Comparison of ENCODE assay signal across 14 cellular contexts in genomic region chr7:55271069-55271468, GRCh38.
DNase-seq lines count a peak whose midpoint lies in the region; ATAC-seq and TF ChIP-seq lines count a peak whose summit lies in the region.
"Had no signal": no experiment of that assay in that cellular context is flagged by ENCODE, and none has a peak within 500 bp of the region (broad histone marks: within the 10 kb centered on the region; RNA-seq: fewer than 3 reads in every experiment).

No MANE protein-coding gene starts in this region.

- TF ChIP-seq CTCF in MCF 10A (IDR thresholded peaks at IDR 0.05; ENCODE audit: unreplicated experiment): peak; percentile 18
- no peak for TF ChIP-seq CTCF in breast epithelium (IDR thresholded peaks at IDR 0.05)
- peak; percentile 77 for TF ChIP-seq CTCF in PC-9 (conservative IDR thresholded peaks at IDR 0.05)
- peak; percentile 59 to 61 for TF ChIP-seq CTCF in fibroblast of lung (conservative IDR thresholded peaks at IDR 0.05 in 1 of 2, IDR thresholded peaks at IDR 0.05 in 1 of 2; ENCODE audit: low read depth in 1 of 2, low read length in 2 of 2)
- TF ChIP-seq CTCF in gastrocnemius medialis (IDR thresholded peaks at IDR 0.05 in 4 of 5, conservative IDR thresholded peaks at IDR 0.05 in 1 of 5): no peak

- intact Hi-C loops in MCF 10A (cut with micrococcal nuclease) (no loop called here), breast epithelium (cut with DNase I; ENCODE audit: low total_unique reads) (no loop called here), PC-9 (cut with micrococcal nuclease; ENCODE audit: unreplicated experiment) (loop anchor here (1.0 to 10.0 kb wide), 2 partner anchors 454 to 497 kb away; no protein-coding TSS in a partner anchor), gastrocnemius medialis (cut with DNase I; ENCODE audit: low total_unique reads) (no loop called here), Right ventricle myocardium inferior (cut with DNase I) (no loop called here)

- H3K27ac ChIP-seq in breast epithelium: no peak overlapping the region
- no peak overlapping the region for H3K27ac ChIP-seq in PC-9
- H3K27ac ChIP-seq in fibroblast of lung (ENCODE audit: insufficient read depth, low read length): no peak overlapping the region
- no peak overlapping the region for H3K27ac ChIP-seq in gastrocnemius medialis
- H3K27ac ChIP-seq: esophagus squamous epithelium, lower lobe of right lung had no signal

- no peaks in the 10 kb centered on the region for H4K20me1 ChIP-seq in PC-9 (ENCODE audit: insufficient read depth)
- no peaks in the 10 kb centered on the region for H4K20me1 ChIP-seq in fibroblast of lung (ENCODE audit: control insufficient read depth, extremely low read depth, insufficient read depth, low read length)

- no peak overlapping the region for H3K4me3 Mint-ChIP-seq in MCF 10A (ENCODE audit: unreplicated experiment)
- H3K4me3 Mint-ChIP-seq: activated naive CD8-positive, alpha-beta T cell had no signal

- H3K27me3 ChIP-seq in breast epithelium: no peaks in the 10 kb centered on the region
- H3K27me3 ChIP-seq in PC-9 (ENCODE audit: insufficient read depth, low read depth): peaks cover 55% of the 10 kb centered on the region
- peaks cover 26% of the 10 kb centered on the region for H3K27me3 ChIP-seq in fibroblast of lung (ENCODE audit: control insufficient read depth, insufficient read depth, low read length)
- H3K27me3 ChIP-seq in gastrocnemius medialis: no peaks in the 10 kb centered on the region
- H3K27me3 ChIP-seq: esophagus squamous epithelium had no signal

- no peak overlapping the region for H3K9ac ChIP-seq in fibroblast of lung (ENCODE audit: insufficient read depth, low read length)

- ATAC-seq in HG03432 (IDR thresholded peaks at IDR 0.05; ENCODE audit: unreplicated experiment): no peak
- no peak for ATAC-seq in gastrocnemius medialis
- ATAC-seq in Right ventricle myocardium inferior: no peak
- ATAC-seq: lower lobe of right lung had no signal

- H3K4me1 Mint-ChIP-seq in MCF 10A (ENCODE audit: insufficient read depth, unreplicated experiment): no peaks in the 10 kb centered on the region

- H3K79me2 ChIP-seq in PC-9 (ENCODE audit: low read depth) (no peaks in the 10 kb centered on the region), fibroblast of lung (ENCODE audit: control insufficient read depth, insufficient read depth, low read length) (no peaks in the 10 kb centered on the region)

- TF ChIP-seq POLR2A in breast epithelium (IDR thresholded peaks at IDR 0.05) (no peak), gastrocnemius medialis (IDR thresholded peaks at IDR 0.05) (no peak)

- no TSS peak for BruUV-seq in MCF 10A (replicated peaks; lab: Mats Ljungman, UMichigan)
- BruUV-seq in PC-9 (replicated peaks; lab: Mats Ljungman, UMichigan): no TSS peak

- CTCF ChIA-PET in MCF 10A (lab: Yijun Ruan, JAX) (interaction anchor here (0.5 to 1.1 kb wide), 7 partner anchors 16 to 1944 kb away, joined by 3 to 8 read pairs (median 5); no protein-coding TSS in a partner anchor), PC-9 (lab: Charles Lee) (interaction anchor here (0.5 to 1.1 kb wide), 6 partner anchors 143 to 606 kb away, joined by 3 to 7 read pairs (median 3); partner anchors contain the start of gene SEC61G)

- H3K36me3 ChIP-seq in breast epithelium: no peaks in the 10 kb centered on the region
- H3K36me3 ChIP-seq in PC-9 (ENCODE audit: low read depth): no peaks in the 10 kb centered on the region
- H3K36me3 ChIP-seq in fibroblast of lung (ENCODE audit: control insufficient read depth, insufficient read depth, low read length): no peaks in the 10 kb centered on the region
- no peaks in the 10 kb centered on the region for H3K36me3 ChIP-seq in gastrocnemius medialis
- H3K36me3 ChIP-seq: esophagus squamous epithelium, lower lobe of right lung had no signal

- H3K9me2 ChIP-seq in PC-9 (ENCODE audit: insufficient read depth): no peaks in the 10 kb centered on the region

- H3K9me3 ChIP-seq in breast epithelium: no peaks in the 10 kb centered on the region
- no peaks in the 10 kb centered on the region for H3K9me3 ChIP-seq in PC-9 (ENCODE audit: insufficient read depth, low read depth)
- no peaks in the 10 kb centered on the region for H3K9me3 ChIP-seq in fibroblast of lung (ENCODE audit: control insufficient read depth, insufficient read depth, low read depth, low read length)
- no peaks in the 10 kb centered on the region for H3K9me3 ChIP-seq in gastrocnemius medialis
- H3K9me3 ChIP-seq: esophagus squamous epithelium, lower lobe of right lung had no signal

- H3K27me3 Mint-ChIP-seq in MCF 10A (ENCODE audit: insufficient read depth, unreplicated experiment): peaks cover 22% of the 10 kb centered on the region
- H3K27me3 Mint-ChIP-seq: activated naive CD8-positive, alpha-beta T cell had no signal

- H2AFZ ChIP-seq in PC-9: no peak overlapping the region
- H2AFZ ChIP-seq in fibroblast of lung (ENCODE audit: low read length): no peak overlapping the region

- H3K4me3 ChIP-seq in breast epithelium: no peak overlapping the region
- H3K4me3 ChIP-seq in PC-9: no peak overlapping the region
- no peak overlapping the region for H3K4me3 ChIP-seq in fibroblast of lung (replicated peaks in 1 of 4; ENCODE audit: control extremely low read depth in 1 of 4, insufficient read depth in 1 of 4, low read depth in 3 of 4, low read length in 4 of 4)
- no peak overlapping the region for H3K4me3 ChIP-seq in gastrocnemius medialis
- H3K4me3 ChIP-seq: esophagus squamous epithelium, lower lobe of right lung had no signal

- H3F3A ChIP-seq in PC-9 (ENCODE audit: insufficient read depth, low read depth): no peaks in the 10 kb centered on the region

- DNase-seq in MCF 10A (ENCODE audit: unreplicated experiment) (peak; percentile 24), breast epithelium (ENCODE audit: low spot score in 2 of 2) (no peak), PC-9 (peak in 1 of 2 experiments; percentile 38), fibroblast of lung (ENCODE audit: low read depth in 2 of 2) (peak in 1 of 2 donors; percentile 24), gastrocnemius medialis (no peak), Right ventricle myocardium inferior (ENCODE audit: missing footprints) (no peak), middle frontal gyrus (ENCODE audit: extremely low spot score, low spot score) (no peak)
- DNase-seq: activated CD4-positive, CD25-positive, alpha-beta regulatory T cell treated with anti-CD3 and anti-CD28 coated beads, Interleukin-2, amount 50 U/mL, for 72 hours; C1 segment of cervical spinal cord; esophagus squamous epithelium; lower lobe of right lung; NCI-H69 had no signal

- POLR2A ChIA-PET in MCF 10A (lab: Yijun Ruan, JAX): no interaction called here
- POLR2A ChIA-PET in PC-9 (lab: Charles Lee; ENCODE audit: unreplicated experiment): no interaction called here

- in situ Hi-C loops in gastrocnemius medialis (cut with MboI; ENCODE audit: low sequenced_read_pairs in 4 of 4): loop anchor here in 1 of 4 donors (10.0 kb wide), 1 partner anchor 144 kb away; no protein-coding TSS in a partner anchor

- H3K9me3 Mint-ChIP-seq in MCF 10A (ENCODE audit: unreplicated experiment): no peaks in the 10 kb centered on the region

- H3K4me2 ChIP-seq in PC-9 (no peak overlapping the region), fibroblast of lung (ENCODE audit: extremely low read depth, insufficient read depth, low read length) (no peak overlapping the region)

- peaks cover 4% of the 10 kb centered on the region for H3K36me3 Mint-ChIP-seq in MCF 10A (ENCODE audit: insufficient read depth, unreplicated experiment)
- H3K36me3 Mint-ChIP-seq: activated naive CD8-positive, alpha-beta T cell had no signal

- H3K4me1 ChIP-seq in breast epithelium (no peaks in the 10 kb centered on the region), PC-9 (replicated peaks; ENCODE audit: insufficient read depth) (no peaks in the 10 kb centered on the region; the same call in 1 of the 2 replicates), fibroblast of lung (ENCODE audit: control insufficient read depth, extremely low read depth, insufficient read depth, low read length) (no peaks in the 10 kb centered on the region), gastrocnemius medialis (no peaks in the 10 kb centered on the region)
- H3K4me1 ChIP-seq: esophagus squamous epithelium, lower lobe of right lung had no signal

- no peak overlapping the region for H3K27ac Mint-ChIP-seq in MCF 10A (ENCODE audit: low read depth, unreplicated experiment)
- H3K27ac Mint-ChIP-seq: activated naive CD8-positive, alpha-beta T cell had no signal

Comparison
In these comparisons a context has a peak if more than half of its experiments do, and no peak if none do; other contexts are left out.
1. CTCF ChIP-seq: peak in MCF 10A (single experiment), PC-9 (single experiment) and fibroblast of lung (2 of 2); none in breast epithelium (0 of 3) and gastrocnemius medialis (0 of 5).